18 cellular contexts compared by ENCODE assay signal in the genomic region with DNA sequence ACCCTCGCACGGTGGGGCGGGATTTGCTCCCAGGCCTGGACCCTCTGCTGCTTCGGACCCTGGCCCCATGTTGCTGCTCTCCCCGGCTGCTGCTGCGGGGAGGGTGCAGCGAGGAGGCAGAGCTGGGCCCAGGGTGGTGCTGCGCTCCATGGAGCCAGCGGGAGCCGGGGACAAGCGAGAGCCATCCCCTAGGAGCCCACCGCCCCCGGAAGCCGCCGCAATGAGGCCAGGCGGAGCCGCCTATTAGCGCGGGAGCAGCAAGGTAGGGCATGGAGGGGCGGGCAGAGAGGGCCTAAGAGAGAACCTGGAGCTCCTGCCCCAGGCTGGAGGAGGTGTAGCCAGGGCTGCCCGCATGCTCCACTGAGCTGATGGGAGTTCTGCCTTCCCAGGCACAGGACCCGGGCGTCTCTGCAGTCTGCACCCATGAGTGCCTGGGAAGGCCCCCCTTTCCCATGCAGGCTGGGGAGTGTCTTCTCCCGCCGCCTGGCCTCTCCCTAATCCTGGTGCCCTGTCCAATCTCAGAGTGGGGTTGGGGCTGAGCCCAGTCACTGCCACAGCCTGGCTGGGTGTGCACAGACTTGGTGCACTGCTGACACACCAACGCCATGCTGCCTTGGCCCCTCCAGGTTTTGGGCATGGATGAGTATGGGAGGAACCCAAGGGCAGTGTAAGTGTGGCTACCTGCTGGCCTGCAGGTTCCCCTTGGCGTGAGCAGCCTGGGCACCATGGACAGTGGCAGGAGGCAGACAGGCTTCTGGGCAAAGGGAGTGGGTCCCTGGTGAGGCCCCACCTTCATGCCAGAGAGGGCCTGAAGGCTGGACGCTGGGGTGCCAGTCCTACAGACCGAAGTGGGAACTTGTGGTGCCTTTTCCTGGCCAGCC.
A peak's percentile ranks its signal among the peaks of the same experiment; 100 is the strongest.
DNase-seq lines count a peak whose midpoint lies in the region; ATAC-seq, FAIRE-seq and TF ChIP-seq lines count a peak whose summit lies in the region.
"Had no signal": no experiment of that assay in that cellular context is flagged by ENCODE, and none has a peak within 500 bp of the region (broad histone marks: within the 10 kb centered on the region; RNA-seq: fewer than 3 reads in every experiment).

No MANE protein-coding gene starts in this region.

- TF ChIP-seq EP300 in Ishikawa (IDR thresholded peaks at IDR 0.05; ENCODE audit: borderline replicate concordance): no peak
- TF ChIP-seq EP300 in HepG2 (IDR thresholded peaks at IDR 0.05; ENCODE audit: low read depth in 2 of 2, low read length in 2 of 2): no peak
- no peak for TF ChIP-seq EP300 in HepG2 (CRISPR knock-in tag; IDR thresholded peaks at IDR 0.05; ENCODE audit: borderline replicate concordance)

- no peaks in the 10 kb centered on the region for H3K4me1 Mint-ChIP-seq in stimulated activated memory B cell treated with anti-CD40 and anti-IgM and Interleukin-4, amounts not matched to agents 10 μg/mL and 1 μg/mL and 100 μg/mL, for 72 hours
- H3K4me1 Mint-ChIP-seq in activated CD4-positive, alpha-beta memory T cell treated with anti-CD3 and anti-CD28 coated beads for 36 hours (ENCODE audit: low read depth): no peaks in the 10 kb centered on the region
- H3K4me1 Mint-ChIP-seq in activated T-helper 2 cell treated with anti-CD3 and anti-CD28 coated beads, Interferon-gamma antibody, Interleukin-2, Interleukin-4, amounts not matched to agents 10 μg/mL and 5 μg/mL and 100 μg/mL, durations not matched to agents 14 hours and 24 hours and 36 hours (ENCODE audit: low read depth): no peaks in the 10 kb centered on the region
- H3K4me1 Mint-ChIP-seq in activated naive CD4-positive, alpha-beta T cell treated with anti-CD3 and anti-CD28 coated beads for 36 hours (ENCODE audit: low read depth): no peaks in the 10 kb centered on the region
- no peaks in the 10 kb centered on the region for H3K4me1 Mint-ChIP-seq in natural killer cell
- H3K4me1 Mint-ChIP-seq: B cell; CD4-positive, CD25-positive, alpha-beta regulatory T cell had no signal

- H3K27ac Mint-ChIP-seq in stimulated activated memory B cell treated with anti-CD40 and anti-IgM and Interleukin-4, amounts not matched to agents 10 μg/mL and 1 μg/mL and 100 μg/mL, for 72 hours: no peak overlapping the region
- H3K27ac Mint-ChIP-seq in activated CD4-positive, alpha-beta memory T cell treated with anti-CD3 and anti-CD28 coated beads for 36 hours: no peak overlapping the region
- no peak overlapping the region for H3K27ac Mint-ChIP-seq in activated T-helper 2 cell treated with anti-CD3 and anti-CD28 coated beads, Interferon-gamma antibody, Interleukin-2, Interleukin-4, amounts not matched to agents 10 μg/mL and 5 μg/mL and 100 μg/mL, durations not matched to agents 14 hours and 24 hours and 36 hours
- no peak overlapping the region for H3K27ac Mint-ChIP-seq in activated naive CD4-positive, alpha-beta T cell treated with anti-CD3 and anti-CD28 coated beads for 36 hours
- H3K27ac Mint-ChIP-seq in natural killer cell: no peak overlapping the region
- H3K27ac Mint-ChIP-seq: B cell; CD4-positive, CD25-positive, alpha-beta regulatory T cell had no signal

- H3K36me3 ChIP-seq in H7 (replicated peaks; ENCODE audit: control insufficient read depth, insufficient read depth, low read length) (no peaks in the 10 kb centered on the region), HepG2 (replicated peaks in 1 of 2; ENCODE audit: control insufficient read depth in 1 of 2, insufficient read depth in 2 of 2, low read length in 2 of 2) (no peaks in the 10 kb centered on the region)

- no peaks in the 10 kb centered on the region for H3K4me1 ChIP-seq in HepG2 (ENCODE audit: insufficient read depth, low read length)
- H3K4me1 ChIP-seq: Caco-2 had no signal

- peak; percentile 16 for DNase-seq in H7
- no peak for DNase-seq in HepG2 (ENCODE audit: low spot score)
- DNase-seq in activated CD4-positive, alpha-beta memory T cell treated with anti-CD3 and anti-CD28 coated beads for 36 hours: no peak
- DNase-seq in activated T-helper 2 cell treated with anti-CD3 and anti-CD28 coated beads, Interferon-gamma antibody, Interleukin-2, Interleukin-4, amounts not matched to agents 10 μg/mL and 5 μg/mL and 100 μg/mL, durations not matched to agents 14 hours and 24 hours and 36 hours (ENCODE audit: low spot score): no peak
- no peak for DNase-seq in activated naive CD4-positive, alpha-beta T cell treated with anti-CD3 and anti-CD28 coated beads for 36 hours
- no peak for DNase-seq in natural killer cell
- DNase-seq: Caco-2; CD4-positive, CD25-positive, alpha-beta regulatory T cell; HCEC 1CT; NCI-H1092 treated with DMSO at 0.1 percent for 48 hours; NCI-H2081; NCI-H2171 treated with DMSO at 0.1 percent for 48 hours; SHP77 treated with DMSO at 0.1 percent for 48 hours had no signal

- H3K4me3 ChIP-seq in H7 (ENCODE audit: insufficient read depth, low read depth, low read length): no peak overlapping the region
- no peak overlapping the region for H3K4me3 ChIP-seq in HepG2 (replicated peaks in 1 of 3; ENCODE audit: insufficient read depth in 1 of 3, low read depth in 2 of 3, low read length in 3 of 3)
- H3K4me3 ChIP-seq: K562 had no signal

- H3K4me2 ChIP-seq in HepG2 (ENCODE audit: low read depth, low read length): no peak overlapping the region

- POLR2A ChIA-PET in HepG2 (lab: Yijun Ruan, JAX): no interaction called here
- POLR2A ChIA-PET in activated CD4-positive, alpha-beta memory T cell treated with anti-CD3 and anti-CD28 coated beads for 36 hours (lab: Charles Lee): no interaction called here

- no peaks in the 10 kb centered on the region for H3K9me3 Mint-ChIP-seq in stimulated activated memory B cell treated with anti-CD40 and anti-IgM and Interleukin-4, amounts not matched to agents 10 μg/mL and 1 μg/mL and 100 μg/mL, for 72 hours
- H3K9me3 Mint-ChIP-seq in activated CD4-positive, alpha-beta memory T cell treated with anti-CD3 and anti-CD28 coated beads for 36 hours: no peaks in the 10 kb centered on the region
- no peaks in the 10 kb centered on the region for H3K9me3 Mint-ChIP-seq in activated T-helper 2 cell treated with anti-CD3 and anti-CD28 coated beads, Interferon-gamma antibody, Interleukin-2, Interleukin-4, amounts not matched to agents 10 μg/mL and 5 μg/mL and 100 μg/mL, durations not matched to agents 14 hours and 24 hours and 36 hours
- no peaks in the 10 kb centered on the region for H3K9me3 Mint-ChIP-seq in activated naive CD4-positive, alpha-beta T cell treated with anti-CD3 and anti-CD28 coated beads for 36 hours
- no peaks in the 10 kb centered on the region for H3K9me3 Mint-ChIP-seq in natural killer cell
- H3K9me3 Mint-ChIP-seq: CD4-positive, CD25-positive, alpha-beta regulatory T cell had no signal

- no peak for TF ChIP-seq RAD21 in Ishikawa (IDR thresholded peaks at IDR 0.05; ENCODE audit: low read depth)
- no peak for TF ChIP-seq RAD21 in HepG2 (CRISPR knock-in tag; IDR thresholded peaks at IDR 0.05)

- no TSS peak for BruUV-seq in HepG2 (replicated peaks; lab: Mats Ljungman, UMichigan)

- H3K79me2 ChIP-seq in HepG2 (ENCODE audit: insufficient read depth, low read length): no peaks in the 10 kb centered on the region

- intact Hi-C loops in HepG2 (cut with micrococcal nuclease; ENCODE audit: unreplicated experiment): no loop called here
- intact Hi-C loops in activated CD4-positive, alpha-beta memory T cell treated with anti-CD3 and anti-CD28 coated beads for 36 hours (cut with micrococcal nuclease): no loop called here
- intact Hi-C loops in activated T-helper 2 cell treated with anti-CD3 and anti-CD28 coated beads, Interferon-gamma antibody, Interleukin-2, Interleukin-4, amounts not matched to agents 10 μg/mL and 5 μg/mL and 100 μg/mL, durations not matched to agents 14 hours and 24 hours and 36 hours (cut with micrococcal nuclease): no loop called here
- intact Hi-C loops in activated naive CD4-positive, alpha-beta T cell treated with anti-CD3 and anti-CD28 coated beads for 36 hours (cut with micrococcal nuclease): no loop called here
- intact Hi-C loops in natural killer cell (cut with micrococcal nuclease): no loop called here

- H3K27me3 ChIP-seq in H7 (ENCODE audit: control insufficient read depth, insufficient read depth, low read length): no peaks in the 10 kb centered on the region
- no peaks in the 10 kb centered on the region; a peak in 2 of 5 replicates for H3K27me3 ChIP-seq in HepG2 (ENCODE audit: control insufficient read depth in 1 of 2, insufficient read depth in 2 of 2, low read length in 2 of 2)

- H4K20me1 ChIP-seq in HepG2 (ENCODE audit: insufficient read depth, low read length): no peaks in the 10 kb centered on the region

- H2AFZ ChIP-seq in HepG2 (ENCODE audit: low read length): no peak overlapping the region

- H3K27ac ChIP-seq in HepG2 (ENCODE audit: extremely low read length, insufficient read depth, low read length): no peak overlapping the region

- in situ Hi-C loops in HepG2 (cut with HindIII; ENCODE audit: extremely low pct_ligation_motif_present, low pct_unique_long_range_greater_than_20kb): no loop called here

- TF ChIP-seq CTCF in HepG2 (CRISPR knock-in tag; IDR thresholded peaks at IDR 0.05) (no peak), natural killer cell (IDR thresholded peaks at IDR 0.05) (no peak)

- no peak for FAIRE-seq in HepG2 (lab: Jason Lieb, UNC)
- FAIRE-seq: G401.6, K562 had no signal

- ATAC-seq in HepG2: peak; percentile 47
- ATAC-seq in stimulated activated memory B cell treated with anti-CD40 and anti-IgM and Interleukin-4, amounts not matched to agents 10 μg/mL and 1 μg/mL and 100 μg/mL, for 72 hours: peak; percentile 26
- ATAC-seq in natural killer cell: no peak
- ATAC-seq: K562 had no signal

- no peaks in the 10 kb centered on the region for H3K36me3 Mint-ChIP-seq in stimulated activated memory B cell treated with anti-CD40 and anti-IgM and Interleukin-4, amounts not matched to agents 10 μg/mL and 1 μg/mL and 100 μg/mL, for 72 hours
- no peaks in the 10 kb centered on the region for H3K36me3 Mint-ChIP-seq in activated CD4-positive, alpha-beta memory T cell treated with anti-CD3 and anti-CD28 coated beads for 36 hours
- H3K36me3 Mint-ChIP-seq in activated T-helper 2 cell treated with anti-CD3 and anti-CD28 coated beads, Interferon-gamma antibody, Interleukin-2, Interleukin-4, amounts not matched to agents 10 μg/mL and 5 μg/mL and 100 μg/mL, durations not matched to agents 14 hours and 24 hours and 36 hours (ENCODE audit: low read depth): no peaks in the 10 kb centered on the region
- H3K36me3 Mint-ChIP-seq in activated naive CD4-positive, alpha-beta T cell treated with anti-CD3 and anti-CD28 coated beads for 36 hours (ENCODE audit: low read depth): no peaks in the 10 kb centered on the region
- H3K36me3 Mint-ChIP-seq in natural killer cell: no peaks in the 10 kb centered on the region
- H3K36me3 Mint-ChIP-seq: CD4-positive, CD25-positive, alpha-beta regulatory T cell had no signal

- H3K9ac ChIP-seq in HepG2 (ENCODE audit: insufficient read depth, low read depth, low read length): no peak overlapping the region

- H3K27me3 Mint-ChIP-seq in stimulated activated memory B cell treated with anti-CD40 and anti-IgM and Interleukin-4, amounts not matched to agents 10 μg/mL and 1 μg/mL and 100 μg/mL, for 72 hours: no peaks in the 10 kb centered on the region
- H3K27me3 Mint-ChIP-seq in activated CD4-positive, alpha-beta memory T cell treated with anti-CD3 and anti-CD28 coated beads for 36 hours: no peaks in the 10 kb centered on the region
- H3K27me3 Mint-ChIP-seq in activated T-helper 2 cell treated with anti-CD3 and anti-CD28 coated beads, Interferon-gamma antibody, Interleukin-2, Interleukin-4, amounts not matched to agents 10 μg/mL and 5 μg/mL and 100 μg/mL, durations not matched to agents 14 hours and 24 hours and 36 hours (ENCODE audit: low read depth): no peaks in the 10 kb centered on the region
- H3K27me3 Mint-ChIP-seq in activated naive CD4-positive, alpha-beta T cell treated with anti-CD3 and anti-CD28 coated beads for 36 hours (ENCODE audit: low read depth): no peaks in the 10 kb centered on the region
- H3K27me3 Mint-ChIP-seq in natural killer cell (ENCODE audit: low read depth in 2 of 2): no peaks in the 10 kb centered on the region
- H3K27me3 Mint-ChIP-seq: B cell; CD4-positive, CD25-positive, alpha-beta regulatory T cell had no signal

- H3K9me3 ChIP-seq in HepG2 (ENCODE audit: low read length): no peaks in the 10 kb centered on the region
- H3K9me3 ChIP-seq: Caco-2 had no signal

- TF ChIP-seq POLR2A in HepG2 (IDR thresholded peaks at IDR 0.05; ENCODE audit: insufficient read depth in 1 of 2, low read depth in 2 of 2, low read length in 2 of 2): no peak

- H3K4me3 Mint-ChIP-seq in stimulated activated memory B cell treated with anti-CD40 and anti-IgM and Interleukin-4, amounts not matched to agents 10 μg/mL and 1 μg/mL and 100 μg/mL, for 72 hours: no peak overlapping the region
- no peak overlapping the region for H3K4me3 Mint-ChIP-seq in activated CD4-positive, alpha-beta memory T cell treated with anti-CD3 and anti-CD28 coated beads for 36 hours
- no peak overlapping the region for H3K4me3 Mint-ChIP-seq in activated T-helper 2 cell treated with anti-CD3 and anti-CD28 coated beads, Interferon-gamma antibody, Interleukin-2, Interleukin-4, amounts not matched to agents 10 μg/mL and 5 μg/mL and 100 μg/mL, durations not matched to agents 14 hours and 24 hours and 36 hours (ENCODE audit: low read depth)
- H3K4me3 Mint-ChIP-seq in activated naive CD4-positive, alpha-beta T cell treated with anti-CD3 and anti-CD28 coated beads for 36 hours: no peak overlapping the region
- H3K4me3 Mint-ChIP-seq in natural killer cell: no peak overlapping the region
- H3K4me3 Mint-ChIP-seq: B cell; CD4-positive, CD25-positive, alpha-beta regulatory T cell had no signal

- CTCF ChIA-PET in HepG2 (lab: Yijun Ruan, JAX; ENCODE audit: low intra/inter-chr PET ratio, low total read pairs): no interaction called here
- CTCF ChIA-PET in activated CD4-positive, alpha-beta memory T cell treated with anti-CD3 and anti-CD28 coated beads for 36 hours (lab: Charles Lee): interaction anchor here (1.3 kb wide), 1 partner anchor 133 kb away, joined by 4 read pairs; no protein-coding TSS in a partner anchor
- CTCF ChIA-PET in activated naive CD4-positive, alpha-beta T cell treated with anti-CD3 and anti-CD28 coated beads for 36 hours (lab: Charles Lee): no interaction called here

- WGBS in HepG2 (ENCODE audit: low lambda C conversion rate): 21% methylated on average over 10 of the region's 29 CpGs

Comparison
In these comparisons a context has a peak if more than half of its experiments do, and no peak if none do; other contexts are left out.
1. ATAC-seq: peak in HepG2 (single experiment) and stimulated activated memory B cell treated with anti-CD40 and anti-IgM and Interleukin-4, amounts not matched to agents 10 μg/mL and 1 μg/mL and 100 μg/mL, for 72 hours (single experiment); none in natural killer cell (0 of 3).